21 cellular contexts compared by ENCODE assay signal in the genomic region with DNA sequence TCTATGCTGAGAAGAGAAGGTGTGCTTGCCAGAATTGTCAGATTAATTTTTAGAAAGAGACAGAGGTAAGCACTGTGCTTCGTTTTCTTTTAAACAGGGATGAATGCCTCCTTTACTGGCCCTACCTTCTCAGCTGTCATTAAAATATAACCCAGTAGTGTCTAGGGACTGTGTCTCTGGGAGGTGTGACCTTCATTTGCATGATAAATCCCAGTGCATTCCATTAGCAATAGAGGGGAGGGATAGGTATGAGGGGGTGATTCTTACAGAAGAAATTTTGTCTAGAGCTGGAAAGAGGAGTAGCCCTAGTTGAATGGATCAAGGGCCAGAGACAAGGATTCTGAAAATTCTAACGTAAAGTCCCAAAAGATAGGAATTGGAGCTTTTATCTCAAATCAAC.
DNase-seq lines count a peak whose midpoint lies in the region; ATAC-seq, FAIRE-seq and TF ChIP-seq lines count a peak whose summit lies in the region.
"Had no signal": no experiment of that assay in that cellular context is flagged by ENCODE, and none has a peak within 500 bp of the region (broad histone marks: within the 10 kb centered on the region; RNA-seq: fewer than 3 reads in every experiment).

No MANE protein-coding gene starts in this region.

- BruUV-seq in HepG2 (replicated peaks; lab: Mats Ljungman, UMichigan): no TSS peak

- CTCF ChIA-PET in H1 (lab: Charles Lee; ENCODE audit: partially characterized antibody) (interaction anchor here (1.1 to 1.2 kb wide), 2 partner anchors 28 to 161 kb away, joined by 3 read pairs; no protein-coding TSS in a partner anchor), HepG2 (lab: Yijun Ruan, JAX; ENCODE audit: low intra/inter-chr PET ratio, low total read pairs) (no interaction called here)

- TF ChIP-seq RAD21 in H1 (IDR thresholded peaks at IDR 0.05 in 1 of 2, conservative IDR thresholded peaks at IDR 0.05 in 1 of 2; ENCODE audit: low read depth in 2 of 2, low read length in 2 of 2) (no peak), HepG2 (CRISPR knock-in tag; IDR thresholded peaks at IDR 0.05) (no peak)

- TF ChIP-seq POLR2A in H1 (IDR thresholded peaks at IDR 0.05; ENCODE audit: control extremely low read depth in 1 of 2, low read depth in 2 of 2, low read length in 2 of 2) (no peak), sigmoid colon (IDR thresholded peaks at IDR 0.05) (no peak), HepG2 (IDR thresholded peaks at IDR 0.05; ENCODE audit: insufficient read depth in 1 of 2, low read depth in 2 of 2, low read length in 2 of 2) (no peak)

- WGBS in H1 (ENCODE audit: extremely low coverage in 1 of 2, insufficient coverage in 1 of 2, insufficient read length in 1 of 2, insufficient replicate concordance in 2 of 2, low coverage in 1 of 2, low lambda C conversion rate in 2 of 2, missing lambda C conversion rate in 1 of 2), 2 experiments: 53% methylated on average over 2 of the region's 2 CpGs; no CpG with 5 or more reads in 1 of the 2 experiments
- WGBS in sigmoid colon, 2 donors: 81 to 91% methylated on average over 2 of the region's 2 CpGs
- 18% methylated on average over 2 of the region's 2 CpGs for WGBS in HepG2 (ENCODE audit: low lambda C conversion rate)

- POLR2A ChIA-PET in H1 (lab: Charles Lee; ENCODE audit: partially characterized antibody): no interaction called here
- POLR2A ChIA-PET in HepG2 (lab: Yijun Ruan, JAX): no interaction called here

- no peak overlapping the region for H2AFZ ChIP-seq in H1 (ENCODE audit: low read length)
- H2AFZ ChIP-seq in HepG2 (ENCODE audit: low read length): no peak overlapping the region

- TF ChIP-seq CTCF in H1 (IDR thresholded peaks at IDR 0.05; ENCODE audit: control extremely low read depth in 1 of 3, insufficient read depth in 1 of 3, low read depth in 1 of 3, low read length in 3 of 3): no peak
- TF ChIP-seq CTCF in sigmoid colon (IDR thresholded peaks at IDR 0.05): no peak
- no peak for TF ChIP-seq CTCF in HepG2 (CRISPR knock-in tag; IDR thresholded peaks at IDR 0.05)

- no peak overlapping the region for H2AK5ac ChIP-seq in H1 (ENCODE audit: low read depth, low read length)

- H3K14ac ChIP-seq in H1 (ENCODE audit: insufficient read length): no peak overlapping the region

- H3K4ac ChIP-seq in H1 (replicated peaks; ENCODE audit: insufficient read length, low read depth, low read length): no peak overlapping the region

- no peak overlapping the region for H4K91ac ChIP-seq in H1 (replicated peaks; ENCODE audit: insufficient read length, low read length)

- H3K9ac ChIP-seq in H1 (replicated peaks in 1 of 4; ENCODE audit: extremely low read depth in 1 of 4, low read depth in 3 of 4, low read length in 3 of 4) (no peak overlapping the region), HepG2 (ENCODE audit: insufficient read depth, low read depth, low read length) (no peak overlapping the region)
- H3K9ac ChIP-seq: BLaER1 treated with 17β-estradiol and CSF1 and Interleukin-3, amounts not matched to agents 10 nM and 100 nM had no signal

- FAIRE-seq in H1 (lab: Jason Lieb, UNC): peak; percentile 89
- no peak for FAIRE-seq in HepG2 (lab: Jason Lieb, UNC)

- H2BK5ac ChIP-seq in H1 (ENCODE audit: low read depth, low read length): no peak overlapping the region

- H3K9me3 ChIP-seq in HAP-1 (no peaks in the 10 kb centered on the region), H1 (ENCODE audit: insufficient read depth in 2 of 2, low read depth in 1 of 2, low read length in 1 of 2) (no peaks in the 10 kb centered on the region), sigmoid colon (no peaks in the 10 kb centered on the region), HepG2 (ENCODE audit: low read length) (no peaks in the 10 kb centered on the region)
- H3K9me3 ChIP-seq: MG63 had no signal

- no peaks in the 10 kb centered on the region for H3K23me2 ChIP-seq in H1 (ENCODE audit: low read depth, low read length)

- H3K23ac ChIP-seq in H1 (ENCODE audit: insufficient read length): no peak overlapping the region

- H4K5ac ChIP-seq in H1 (ENCODE audit: insufficient read length, low read depth, low read length): no peak overlapping the region

- H3K4me1 ChIP-seq in HAP-1 (peaks cover 28% of the 10 kb centered on the region), H1 (replicated peaks in 1 of 4; ENCODE audit: control insufficient read depth in 3 of 4, insufficient read depth in 4 of 4, low read length in 3 of 4) (peaks cover 7 to 33% (median 25%) of the 10 kb centered on the region in 4 experiments), sigmoid colon (peaks cover 0 to 78% (median 62%) of the 10 kb centered on the region in 4 donors), HepG2 (ENCODE audit: insufficient read depth, low read length) (no peaks in the 10 kb centered on the region)

- H3K27ac ChIP-seq in H1 (ENCODE audit: low read depth, low read length): no peak overlapping the region
- H3K27ac ChIP-seq in sigmoid colon: peak overlapping the region in 3 of 4 donors; percentile 80 to 85 (median 82)
- no peak overlapping the region for H3K27ac ChIP-seq in HepG2 (ENCODE audit: extremely low read length, insufficient read depth, low read length)
- H3K27ac ChIP-seq: BLaER1 treated with 17β-estradiol and CSF1 and Interleukin-3, amounts not matched to agents 10 nM and 100 nM had no signal

- no peak overlapping the region for H2BK20ac ChIP-seq in H1 (ENCODE audit: low read length)

- no peak overlapping the region for H2BK120ac ChIP-seq in H1 (replicated peaks; ENCODE audit: low read depth, low read length)

- peak overlapping the region; percentile 64; the same call in 1 of the 2 replicates for H2BK12ac ChIP-seq in H1 (ENCODE audit: low read depth, low read length)

- H3K56ac ChIP-seq in H1 (replicated peaks; ENCODE audit: insufficient read length, low read depth, low read length): no peak overlapping the region

- DNase-seq in HAP-1 (ENCODE audit: low spot score in 2 of 2) (peak; percentile 52 to 64), H1 (ENCODE audit: low read depth in 1 of 2, low spot score in 2 of 2) (no peak), iPS-NIHi11 (ENCODE audit: low spot score) (peak; percentile 40), sigmoid colon (no peak), putamen (ENCODE audit: low spot score) (no peak), HepG2 (ENCODE audit: low spot score) (no peak), NCI-H1436 (lab: John Stamatoyannopoulos, UW) (no peak)
- DNase-seq in stimulated activated CD4-positive, alpha-beta T cell treated with anti-CD3 and anti-CD28 coated beads, Interleukin-12 subunit alpha, Interleukin-12 subunit beta, amount 100 ng/mL, for 4 hours: no peak
- DNase-seq: CD8-positive, alpha-beta T cell; DMS53; Kasumi-1; MG63; NCI-H1092 treated with DMSO at 0.1 percent for 48 hours; NCI-H1694; NCI-H510A; NCI-H748 treated with DMSO at 0.1 percent for 48 hours; NK-92 treated with Interleukin-12 subunit alpha and Interleukin-12 subunit beta, amount 100 ng/mL, for 24 hours; OCI-M1; Right ventricle myocardium superior; SW 1271 had no signal

- 0 out of 2 replicates have a peak overlapping the region, but pooled peaks have one; percentile 27 for H3K18ac ChIP-seq in H1 (ENCODE audit: extremely low read depth, low read length)

- TF ChIP-seq EP300 in H1 (IDR thresholded peaks at IDR 0.05; ENCODE audit: borderline replicate concordance in 1 of 2, low read depth in 2 of 2, low read length in 2 of 2) (no peak), sigmoid colon (IDR thresholded peaks at IDR 0.05) (no peak), HepG2 (IDR thresholded peaks at IDR 0.05; ENCODE audit: low read depth in 2 of 2, low read length in 2 of 2) (no peak), HepG2 (CRISPR knock-in tag; IDR thresholded peaks at IDR 0.05; ENCODE audit: borderline replicate concordance) (no peak)

- in situ Hi-C loops in HAP-1 (cut with MboI; ENCODE audit: low sequenced_read_pairs): no loop called here
- in situ Hi-C loops in HepG2 (cut with HindIII; ENCODE audit: extremely low pct_ligation_motif_present, low pct_unique_long_range_greater_than_20kb): no loop called here

- no peaks in the 10 kb centered on the region for H4K20me1 ChIP-seq in H1 (replicated peaks in 1 of 2; ENCODE audit: control insufficient read depth in 1 of 2, insufficient read depth in 2 of 2, low read length in 2 of 2)
- no peaks in the 10 kb centered on the region for H4K20me1 ChIP-seq in HepG2 (ENCODE audit: insufficient read depth, low read length)

- ATAC-seq in HepG2: no peak
- ATAC-seq: CD8-positive, alpha-beta T cell had no signal

- no peak overlapping the region for H2BK15ac ChIP-seq in H1 (ENCODE audit: low read length)

- H3K4me3 ChIP-seq in HAP-1: no peak overlapping the region
- H3K4me3 ChIP-seq in H1 (ENCODE audit: extremely low read depth in 1 of 4, insufficient read depth in 2 of 4, low read depth in 3 of 4, low read length in 4 of 4): no peak overlapping the region; a peak in 1 of 8 replicates
- H3K4me3 ChIP-seq in sigmoid colon: no peak overlapping the region
- H3K4me3 ChIP-seq in HepG2 (replicated peaks in 1 of 3; ENCODE audit: insufficient read depth in 1 of 3, low read depth in 2 of 3, low read length in 3 of 3): no peak overlapping the region
- H3K4me3 ChIP-seq: BLaER1 treated with 17β-estradiol and CSF1 and Interleukin-3, amounts not matched to agents 10 nM and 100 nM; MG63 had no signal

- H3K4me2 ChIP-seq in H1 (ENCODE audit: insufficient read depth in 1 of 2, low read depth in 2 of 2, low read length in 2 of 2) (peak overlapping the region in 1 of 2 experiments; percentile 16; a peak in 1 of 4 replicates), HepG2 (ENCODE audit: low read depth, low read length) (no peak overlapping the region)
- H3K4me2 ChIP-seq: BLaER1 treated with 17β-estradiol and CSF1 and Interleukin-3, amounts not matched to agents 10 nM and 100 nM had no signal

- H3K79me2 ChIP-seq in H1 (ENCODE audit: control insufficient read depth in 1 of 2, insufficient read depth in 2 of 2, low read length in 2 of 2): no peaks in the 10 kb centered on the region; a peak in 1 of 4 replicates
- H3K79me2 ChIP-seq in HepG2 (ENCODE audit: insufficient read depth, low read length): no peaks in the 10 kb centered on the region

- H3K36me3 ChIP-seq in HAP-1 (replicated peaks): no peaks in the 10 kb centered on the region
- no peaks in the 10 kb centered on the region for H3K36me3 ChIP-seq in H1 (ENCODE audit: control insufficient read depth in 2 of 4, insufficient read depth in 4 of 4, low read length in 3 of 4)
- H3K36me3 ChIP-seq in sigmoid colon: no peaks in the 10 kb centered on the region
- no peaks in the 10 kb centered on the region for H3K36me3 ChIP-seq in HepG2 (replicated peaks in 1 of 2; ENCODE audit: control insufficient read depth in 1 of 2, insufficient read depth in 2 of 2, low read length in 2 of 2)
- H3K36me3 ChIP-seq: MG63 had no signal

- H3K79me1 ChIP-seq in H1 (ENCODE audit: low read depth, low read length): no peaks in the 10 kb centered on the region

- H3K27me3 ChIP-seq in HAP-1 (ENCODE audit: low read depth) (no peaks in the 10 kb centered on the region), H1 (replicated peaks in 1 of 4; ENCODE audit: control insufficient read depth in 3 of 4, extremely low read depth in 1 of 4, insufficient read depth in 3 of 4, low read length in 3 of 4) (no peaks in the 10 kb centered on the region), sigmoid colon (no peaks in the 10 kb centered on the region), HepG2 (ENCODE audit: control insufficient read depth in 1 of 2, insufficient read depth in 2 of 2, low read length in 2 of 2) (peaks cover 0 to 16% of the 10 kb centered on the region in 2 experiments; a peak in 2 of 5 replicates)
- H3K27me3 ChIP-seq: BLaER1 treated with 17β-estradiol and CSF1 and Interleukin-3, amounts not matched to agents 10 nM and 100 nM; MG63 had no signal

- no peak overlapping the region for H4K8ac ChIP-seq in H1 (ENCODE audit: extremely low read depth, insufficient read depth, low read length)

- intact Hi-C loops in sigmoid colon (cut with DNase I) (no loop called here), HepG2 (cut with micrococcal nuclease; ENCODE audit: unreplicated experiment) (no loop called here)

Comparison
In these comparisons a context has a peak if more than half of its experiments do, and no peak if none do; other contexts are left out.
1. DNase-seq: peak in HAP-1 (2 of 2) and iPS-NIHi11 (single experiment); none in H1 (0 of 2), sigmoid colon (single experiment), putamen (single experiment), stimulated activated CD4-positive, alpha-beta T cell treated with anti-CD3 and anti-CD28 coated beads, Interleukin-12 subunit alpha, Interleukin-12 subunit beta, amount 100 ng/mL, for 4 hours (single experiment), HepG2 (single experiment) and NCI-H1436 (single experiment).
2. H3K27ac ChIP-seq: peak in sigmoid colon (3 of 4); none in H1 (single experiment) and HepG2 (single experiment).